ENCODE assay signal across 8 cellular contexts in the genomic region with DNA sequence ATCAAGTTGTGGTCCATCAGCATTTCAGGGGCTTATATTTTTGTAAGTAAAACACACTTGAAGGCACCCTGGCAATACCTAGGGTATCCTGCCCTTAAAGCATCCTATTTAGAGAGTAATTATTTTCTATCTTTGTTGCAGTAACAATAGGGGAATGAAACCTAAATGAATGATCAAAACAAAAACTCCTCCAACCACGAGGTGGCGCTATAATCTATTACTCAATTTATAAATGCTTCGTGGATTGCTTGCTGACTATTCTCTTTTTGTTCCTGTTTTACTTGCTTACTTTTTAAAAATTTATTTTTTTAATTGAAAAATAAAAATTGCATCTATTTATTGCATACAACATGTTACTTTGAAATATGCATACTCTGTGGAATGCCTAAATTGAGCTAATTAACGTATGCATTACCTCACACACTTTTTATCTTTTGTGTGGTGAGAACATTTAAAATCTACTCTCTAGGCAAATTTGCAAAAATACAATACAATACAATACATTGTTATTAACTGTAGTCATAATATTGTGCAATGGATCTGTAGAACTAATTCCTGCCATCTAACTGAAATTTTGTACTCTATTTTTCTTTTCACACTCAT.
DNase-seq lines count a peak whose midpoint lies in the region; ATAC-seq and TF ChIP-seq lines count a peak whose summit lies in the region.

No MANE protein-coding gene starts in this region.

- H3K14ac ChIP-seq in neuronal stem cell (ENCODE audit: low read length): no peak overlapping the region

- no peaks in the 10 kb centered on the region for H3K4me1 Mint-ChIP-seq in CD4-positive, alpha-beta T cell (ENCODE audit: low read depth)
- H3K4me1 Mint-ChIP-seq in activated T-cell treated with anti-CD3 and anti-CD28 coated beads, Interleukin-2, amount 50 U/mL, for 24 hours (ENCODE audit: low read depth): no peaks in the 10 kb centered on the region

- peak; percentile 45 for TF ChIP-seq CTCF in CD4-positive, alpha-beta T cell (IDR thresholded peaks at IDR 0.05)
- TF ChIP-seq CTCF in GM20000 (IDR thresholded peaks at IDR 0.05; ENCODE audit: extremely low read depth, missing control alignments): peak; percentile 29
- peak; percentile 59 for TF ChIP-seq CTCF in choroid plexus epithelial cell (conservative IDR thresholded peaks at IDR 0.05; ENCODE audit: low read depth, low read length)

- no peak for ATAC-seq in CD4-positive, alpha-beta T cell (ENCODE audit: poor library complexity)
- ATAC-seq in GM18498 (IDR thresholded peaks at IDR 0.05; ENCODE audit: unreplicated experiment): no peak
- ATAC-seq in HG02588 (IDR thresholded peaks at IDR 0.05; ENCODE audit: unreplicated experiment): no peak

- H3K4me2 ChIP-seq in neuronal stem cell (ENCODE audit: insufficient read depth, low read length, poor library complexity, severe bottlenecking): no peak overlapping the region

- no peak overlapping the region for H2BK15ac ChIP-seq in neuronal stem cell (ENCODE audit: low read length)

- H3K27me3 ChIP-seq in CD4-positive, alpha-beta T cell (ENCODE audit: control insufficient read depth, insufficient read depth, low read length): no peaks in the 10 kb centered on the region
- H3K27me3 ChIP-seq in neuronal stem cell (ENCODE audit: control insufficient read depth in 3 of 3, insufficient read depth in 3 of 3, low read depth in 1 of 3, low read length in 3 of 3): no peaks in the 10 kb centered on the region

- peaks cover 0 to 2% of the 10 kb centered on the region in 2 donors for H3K4me1 ChIP-seq in neuronal stem cell (ENCODE audit: control insufficient read depth in 2 of 2, insufficient read depth in 1 of 2, low read depth in 1 of 2, low read length in 2 of 2)

- H3K4me3 ChIP-seq in choroid plexus epithelial cell (ENCODE audit: low read depth, low read length): no peak overlapping the region
- H3K4me3 ChIP-seq in neuronal stem cell (ENCODE audit: low read length in 2 of 2): no peak overlapping the region

- no peak overlapping the region for H3K4me3 Mint-ChIP-seq in CD4-positive, alpha-beta T cell
- H3K4me3 Mint-ChIP-seq in activated T-cell treated with anti-CD3 and anti-CD28 coated beads, Interleukin-2, amount 50 U/mL, for 24 hours: no peak overlapping the region

- H3K9me3 Mint-ChIP-seq in CD4-positive, alpha-beta T cell: no peaks in the 10 kb centered on the region
- no peaks in the 10 kb centered on the region for H3K9me3 Mint-ChIP-seq in activated T-cell treated with anti-CD3 and anti-CD28 coated beads, Interleukin-2, amount 50 U/mL, for 24 hours

- WGBS in neuronal stem cell (ENCODE audit: extremely low coverage in 2 of 2, insufficient read length in 2 of 2, insufficient replicate concordance in 1 of 2), 2 donors: no CpG with 5 or more reads among the region's 4 CpGs

- no peaks in the 10 kb centered on the region for H3K36me3 ChIP-seq in neuronal stem cell (replicated peaks in 1 of 2; ENCODE audit: control insufficient read depth in 2 of 2, insufficient read depth in 2 of 2, low read length in 2 of 2)

- H3K4ac ChIP-seq in neuronal stem cell (ENCODE audit: low read length): no peak overlapping the region

- H3K9ac ChIP-seq in neuronal stem cell (ENCODE audit: low read depth, low read length, poor library complexity): no peak overlapping the region

- H3K79me1 ChIP-seq in neuronal stem cell (ENCODE audit: low read depth, low read length): no peaks in the 10 kb centered on the region

- no peaks in the 10 kb centered on the region for H3K27me3 Mint-ChIP-seq in CD4-positive, alpha-beta T cell
- no peaks in the 10 kb centered on the region for H3K27me3 Mint-ChIP-seq in activated T-cell treated with anti-CD3 and anti-CD28 coated beads, Interleukin-2, amount 50 U/mL, for 24 hours

- no peak overlapping the region for H2AK5ac ChIP-seq in neuronal stem cell (ENCODE audit: low read depth, low read length)

- no peak overlapping the region for H3K18ac ChIP-seq in neuronal stem cell (ENCODE audit: low read length)

- H2BK12ac ChIP-seq in neuronal stem cell (ENCODE audit: low read length): no peak overlapping the region

- no peak overlapping the region for H3K23ac ChIP-seq in neuronal stem cell (ENCODE audit: low read depth, low read length, poor library complexity)

- no peaks in the 10 kb centered on the region for H3K36me3 Mint-ChIP-seq in CD4-positive, alpha-beta T cell (ENCODE audit: low read depth)
- no peaks in the 10 kb centered on the region for H3K36me3 Mint-ChIP-seq in activated T-cell treated with anti-CD3 and anti-CD28 coated beads, Interleukin-2, amount 50 U/mL, for 24 hours (ENCODE audit: low read depth)

- POLR2A ChIA-PET in CD4-positive, alpha-beta T cell (lab: Charles Lee): no interaction called here

- CTCF ChIA-PET in CD4-positive, alpha-beta T cell (lab: Charles Lee): interaction anchor here (0.6 kb wide), 1 partner anchor 12 kb away, joined by 4 read pairs; no protein-coding TSS in a partner anchor

- no peak overlapping the region for H3K27ac ChIP-seq in CD4-positive, alpha-beta T cell (ENCODE audit: low read depth, low read length)
- H3K27ac ChIP-seq in neuronal stem cell (replicated peaks; ENCODE audit: low read length): no peak overlapping the region

- intact Hi-C loops in CD4-positive, alpha-beta T cell (cut with DNase I, micrococcal nuclease): no loop called here

- no peak overlapping the region for H2AFZ ChIP-seq in neuronal stem cell (ENCODE audit: low read length)

- DNase-seq in CD4-positive, alpha-beta T cell: no peak
- DNase-seq in GM20000 (ENCODE audit: low spot score) (no peak), NCI-H526 treated with DMSO at 0.1 percent for 48 hours (lab: John Stamatoyannopoulos, UW) (peak; percentile 32), choroid plexus epithelial cell (ENCODE audit: low read depth) (peak; percentile 73), neuronal stem cell (ENCODE audit: low spot score) (peak; percentile 40)
- DNase-seq in activated T-cell treated with anti-CD3 and anti-CD28 coated beads, Interleukin-2, amount 50 U/mL, for 24 hours: no peak

- no peak overlapping the region for H4K8ac ChIP-seq in neuronal stem cell (ENCODE audit: low read depth, low read length)

- no peak overlapping the region for H2BK5ac ChIP-seq in neuronal stem cell (ENCODE audit: low read length)

- H3K27ac Mint-ChIP-seq in CD4-positive, alpha-beta T cell: no peak overlapping the region
- no peak overlapping the region for H3K27ac Mint-ChIP-seq in activated T-cell treated with anti-CD3 and anti-CD28 coated beads, Interleukin-2, amount 50 U/mL, for 24 hours

- H4K91ac ChIP-seq in neuronal stem cell (ENCODE audit: low read depth, low read length, poor library complexity): no peak overlapping the region

- H2BK120ac ChIP-seq in neuronal stem cell (ENCODE audit: low read depth, low read length): no peak overlapping the region

- no peaks in the 10 kb centered on the region for H3K9me3 ChIP-seq in CD4-positive, alpha-beta T cell (ENCODE audit: control insufficient read depth, low read length)
- no peaks in the 10 kb centered on the region for H3K9me3 ChIP-seq in neuronal stem cell (replicated peaks in 1 of 2; ENCODE audit: control insufficient read depth in 2 of 2, insufficient read depth in 1 of 2, low read depth in 1 of 2, low read length in 2 of 2)

Comparison
In these comparisons a context has a peak if more than half of its experiments do, and no peak if none do; other contexts are left out.
1. DNase-seq: peak in NCI-H526 treated with DMSO at 0.1 percent for 48 hours (single experiment), choroid plexus epithelial cell (single experiment) and neuronal stem cell (single experiment); none in CD4-positive, alpha-beta T cell (0 of 10), GM20000 (single experiment) and activated T-cell treated with anti-CD3 and anti-CD28 coated beads, Interleukin-2, amount 50 U/mL, for 24 hours (single experiment).
2. Peak in every context shown above with its lines, with median percentiles within 50 percentile points of each other: CTCF ChIP-seq.